In the genomic region with DNA sequence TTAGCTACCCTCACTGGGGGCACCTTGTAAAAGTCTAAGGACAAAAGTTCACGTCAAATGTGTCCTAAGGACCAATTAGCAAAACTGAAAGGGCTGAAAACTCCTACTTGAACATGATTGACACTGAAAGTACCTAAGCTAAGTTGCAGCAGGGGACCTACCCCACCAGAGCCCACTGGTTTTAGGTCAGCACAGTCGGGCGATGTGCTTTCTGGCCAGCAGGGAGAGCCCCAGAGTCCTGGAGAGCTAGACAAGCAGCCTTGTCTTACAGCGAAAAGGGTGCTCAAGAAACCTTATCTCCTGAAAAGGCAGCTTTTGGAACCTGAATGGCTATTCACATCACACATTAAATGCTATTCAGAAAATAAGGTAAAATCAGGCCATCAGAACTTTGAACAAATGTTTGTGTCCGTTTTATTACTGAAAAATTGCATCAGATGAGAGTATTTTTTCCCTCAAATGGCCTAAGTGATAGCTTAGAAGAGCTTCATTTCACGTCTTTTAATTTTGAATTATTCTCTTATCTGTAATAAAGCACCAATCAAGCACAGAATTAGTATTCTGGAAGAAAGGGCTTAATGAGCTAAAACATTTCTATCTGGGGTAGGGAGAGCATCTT, we compare ENCODE assay signal across 9 cellular contexts. TPM values are rescaled to one million over a fixed set of nuclear protein-coding genes. Genes with fewer than 3 reads are reported as not detected.
DNase-seq lines count a peak whose midpoint lies in the region; ATAC-seq and TF ChIP-seq lines count a peak whose summit lies in the region.
"Had no signal": no experiment of that assay in that cellular context is flagged by ENCODE, and none has a peak within 500 bp of the region (broad histone marks: within the 10 kb centered on the region; RNA-seq: fewer than 3 reads in every experiment).

No MANE protein-coding gene starts in this region.

- WGBS in right lobe of liver (ENCODE audit: insufficient coverage, low coverage, low lambda C conversion rate, missing lambda C conversion rate), result 33% methylated on average over 5 of the region's 6 CpGs
- WGBS in smooth muscle cell (ENCODE audit: low lambda C conversion rate), result 38% methylated on average over 6 of the region's 6 CpGs

- H4K20me1 ChIP-seq in smooth muscle cell (ENCODE audit: low read depth), result no peaks in the 10 kb centered on the region

- H3K4me3 ChIP-seq in HAP-1, result no peak overlapping the region
- no peak overlapping the region for H3K4me3 ChIP-seq in right lobe of liver
- no peak overlapping the region for H3K4me3 ChIP-seq in smooth muscle cell

- H3K4me2 ChIP-seq in smooth muscle cell, result no peak overlapping the region

- H3K9me3 ChIP-seq in HAP-1 (no peaks in the 10 kb centered on the region), right lobe of liver (no peaks in the 10 kb centered on the region), smooth muscle cell (replicated peaks; ENCODE audit: low read depth) (no peaks in the 10 kb centered on the region)

- in situ Hi-C loops in HAP-1 (cut with MboI; ENCODE audit: low sequenced_read_pairs), result no loop called here

- no peaks in the 10 kb centered on the region for H3F3A ChIP-seq in smooth muscle cell (ENCODE audit: low read depth)

- no peaks in the 10 kb centered on the region for H3K79me2 ChIP-seq in smooth muscle cell (ENCODE audit: low read depth)
- H3K79me2 ChIP-seq: parathyroid adenoma had no signal

- DNase-seq in D341Med (ENCODE audit: low spot score), result peak; percentile 48
- peak; percentile 53 to 77 for DNase-seq in HAP-1 (ENCODE audit: low spot score in 2 of 2)
- DNase-seq in RPMI7951 (ENCODE audit: low read depth), result peak; percentile 10
- DNase-seq in activated gamma-delta T cell treated with anti-CD3 and anti-CD28 coated beads, Interleukin-2, amount 50 U/mL, for 16 hours (ENCODE audit: low read depth), result peak; percentile 13
- DNase-seq in right lobe of liver, result peak in 1 of 3 donors; percentile 38
- DNase-seq in NCI-H1436 treated with DMSO at 0.1 percent for 48 hours (lab: John Stamatoyannopoulos, UW), result no peak
- DNase-seq in NCI-H2196 treated with DMSO at 0.1 percent for 48 hours (lab: John Stamatoyannopoulos, UW; ENCODE audit: unreplicated experiment), result no peak
- no peak for DNase-seq in smooth muscle cell (lab: John Stamatoyannopoulos, UW; ENCODE audit: unreplicated experiment)

- H3K27ac ChIP-seq in right lobe of liver, result no peak overlapping the region
- H3K27ac ChIP-seq in smooth muscle cell (ENCODE audit: low read depth), result no peak overlapping the region
- H3K27ac ChIP-seq: parathyroid adenoma had no signal

- no peak for TF ChIP-seq POLR2A in right lobe of liver (IDR thresholded peaks at IDR 0.05)

- H3K27me3 ChIP-seq in HAP-1 (ENCODE audit: low read depth) (peaks cover 5% of the 10 kb centered on the region; the same call in 1 of the 2 replicates), right lobe of liver (no peaks in the 10 kb centered on the region), smooth muscle cell (ENCODE audit: low read depth) (no peaks in the 10 kb centered on the region)

- no peak overlapping the region for H3K9ac ChIP-seq in smooth muscle cell (ENCODE audit: low read depth)
- H3K9ac ChIP-seq: parathyroid adenoma had no signal

- no peaks in the 10 kb centered on the region for H3K36me3 ChIP-seq in HAP-1 (replicated peaks)
- no peaks in the 10 kb centered on the region for H3K36me3 ChIP-seq in right lobe of liver
- H3K36me3 ChIP-seq in smooth muscle cell (ENCODE audit: low read depth), result no peaks in the 10 kb centered on the region

- intact Hi-C loops in right lobe of liver (cut with DNase I), result no loop called here

- TF ChIP-seq CTCF in right lobe of liver (IDR thresholded peaks at IDR 0.05) (peak; percentile 29 to 55 (median 47)), smooth muscle cell (IDR thresholded peaks at IDR 0.05; ENCODE audit: borderline replicate concordance, insufficient read depth, poor library complexity, severe bottlenecking) (no peak)

- peak; percentile 46 to 80 (median 68) for ATAC-seq in right lobe of liver

- no peaks in the 10 kb centered on the region for H3K4me1 ChIP-seq in HAP-1
- H3K4me1 ChIP-seq in right lobe of liver, result peaks cover 0 to 10% (median 0%) of the 10 kb centered on the region in 4 donors
- no peaks in the 10 kb centered on the region for H3K4me1 ChIP-seq in smooth muscle cell (ENCODE audit: low read depth)
- H3K4me1 ChIP-seq: parathyroid adenoma had no signal

- no peak overlapping the region for H2AFZ ChIP-seq in smooth muscle cell (ENCODE audit: low read depth)
- H2AFZ ChIP-seq: parathyroid adenoma had no signal

RNA-seq across cellular contexts. Expression of gene MKI67, which starts 52.2 kb away (rescaled TPM):
- total RNA-seq in RPMI7951 (2014; rRNA removed; shearing (Covaris generic)), result 41.8 and 48.5 TPM in 2 replicates
- 1 to 10 TPM in 4 of 6 experiments, under 1 TPM in 2; 0.42 to 4.6 (median 1.9) TPM for total RNA-seq in right lobe of liver
- total RNA-seq in smooth muscle cell, result 10.8 and 13.0 TPM in 2 replicates
- polyA plus RNA-seq in smooth muscle cell, result 7.9 and 10.3 TPM in 2 replicates

Comparison
In these comparisons a context has a peak if more than half of its experiments do, and no peak if none do; other contexts are left out.
1. DNase-seq: peak in D341Med (single experiment), HAP-1 (2 of 2), RPMI7951 (single experiment) and activated gamma-delta T cell treated with anti-CD3 and anti-CD28 coated beads, Interleukin-2, amount 50 U/mL, for 16 hours (single experiment); none in NCI-H1436 treated with DMSO at 0.1 percent for 48 hours (single experiment), NCI-H2196 treated with DMSO at 0.1 percent for 48 hours (single experiment) and smooth muscle cell (single experiment).